Comparison of ENCODE assay signal across 8 cellular contexts in genomic region chr3:48739955-48740823, GRCh38. TPM values are rescaled to one million over a fixed set of nuclear protein-coding genes. Genes with fewer than 3 reads are reported as not detected.
DNase-seq lines count a peak whose midpoint lies in the region; ATAC-seq and TF ChIP-seq lines count a peak whose summit lies in the region.

No MANE protein-coding gene starts in this region.

- no peaks in the 10 kb centered on the region for H3F3A ChIP-seq in neural progenitor cell (ENCODE audit: low read depth)

- no peaks in the 10 kb centered on the region for H3K79me2 ChIP-seq in neural progenitor cell (ENCODE audit: low read depth)

- H3K27ac Mint-ChIP-seq in neural progenitor cell = no peak overlapping the region

- 25 to 40% methylated on average over 11 to 15 of the region's 15 CpGs for WGBS in testis, 2 donors

- H4K20me1 ChIP-seq in neural progenitor cell (ENCODE audit: low read depth) = no peaks in the 10 kb centered on the region

- no peaks in the 10 kb centered on the region for H3K9me3 Mint-ChIP-seq in neural progenitor cell

- no peak overlapping the region for H3K4me3 Mint-ChIP-seq in neural progenitor cell

- H3K9me3 ChIP-seq in neural progenitor cell (ENCODE audit: low read depth) = no peaks in the 10 kb centered on the region
- H3K9me3 ChIP-seq in testis = no peaks in the 10 kb centered on the region

- no peaks in the 10 kb centered on the region for H3K36me3 ChIP-seq in neural progenitor cell
- H3K36me3 ChIP-seq in testis (ENCODE audit: low read depth, missing control alignments) = no peaks in the 10 kb centered on the region

- no peak overlapping the region for H3K4me3 ChIP-seq in GM12875 (ENCODE audit: low read depth, low read length)
- no peak overlapping the region for H3K4me3 ChIP-seq in neural progenitor cell
- no peak overlapping the region for H3K4me3 ChIP-seq in testis

- no peak for TF ChIP-seq POLR2A in testis (IDR thresholded peaks at IDR 0.05)

- H3K27me3 Mint-ChIP-seq in neural progenitor cell (ENCODE audit: insufficient read depth, low read depth) = peaks cover 6% of the 10 kb centered on the region

- H3K36me3 Mint-ChIP-seq in neural progenitor cell = peaks cover 2% of the 10 kb centered on the region

- intact Hi-C loops in testis (cut with DNase I; ENCODE audit: low total_unique reads) = no loop called here

- CTCF ChIA-PET in RWPE1 (lab: Yijun Ruan, JAX) = interaction anchor here (0.5 to 1.1 kb wide), 4 partner anchors 9 to 72 kb away, joined by 3 to 4 read pairs (median 3); partner anchors contain the start of gene NCKIPSD

- H3K9ac ChIP-seq in neural progenitor cell = no peak overlapping the region

- H3K27me3 ChIP-seq in foreskin keratinocyte (no peaks in the 10 kb centered on the region), neural progenitor cell (no peaks in the 10 kb centered on the region), testis (no peaks in the 10 kb centered on the region)

- H3K4me1 Mint-ChIP-seq in neural progenitor cell = peaks cover 11% of the 10 kb centered on the region

- H3K27ac ChIP-seq in RWPE1 = peak overlapping the region; percentile 95
- no peak overlapping the region for H3K27ac ChIP-seq in foreskin keratinocyte
- H3K27ac ChIP-seq in neural progenitor cell = no peak overlapping the region
- H3K27ac ChIP-seq in testis = peak overlapping the region; percentile 66 to 70

- ATAC-seq in HG02981 (IDR thresholded peaks at IDR 0.05; ENCODE audit: unreplicated experiment) (peak; percentile 71), foreskin keratinocyte (peak; percentile 91)

- POLR2A ChIA-PET in RWPE1 (lab: Yijun Ruan, JAX; ENCODE audit: low non-redundant PET) = no interaction called here

- H2AFZ ChIP-seq in neural progenitor cell (replicated peaks) = peak overlapping the region; percentile 56

- no peak overlapping the region for H3K4me2 ChIP-seq in neural progenitor cell

- H3K4me1 ChIP-seq in foreskin keratinocyte (no peaks in the 10 kb centered on the region), neural progenitor cell (peaks cover 3% of the 10 kb centered on the region), testis (peaks cover 31% of the 10 kb centered on the region)

- peak; percentile 31 for DNase-seq in RWPE1 (ENCODE audit: low spot score)
- peak; percentile 12 for DNase-seq in activated gamma-delta T cell treated with anti-CD3 and anti-CD28 coated beads, Interleukin-2, amount 50 U/mL, for 16 hours (ENCODE audit: low read depth)
- DNase-seq in foreskin keratinocyte = peak in 1 of 2 donors; percentile 43
- peak; percentile 85 for DNase-seq in neural progenitor cell (ENCODE audit: low spot score)
- peak; percentile 86 for DNase-seq in testis
- no peak for DNase-seq in GDM1 (lab: John Stamatoyannopoulos, UW)

- TF ChIP-seq CTCF in GM12875 (IDR thresholded peaks at IDR 0.05; ENCODE audit: borderline replicate concordance, insufficient read depth, low read depth, low read length) (peak; percentile 94), RWPE1 (conservative IDR thresholded peaks at IDR 0.05; ENCODE audit: low read depth) (peak; percentile 37), foreskin keratinocyte (conservative IDR thresholded peaks at IDR 0.05) (peak; percentile 78), neural progenitor cell (IDR thresholded peaks at IDR 0.05) (peak; percentile 77), testis (IDR thresholded peaks at IDR 0.05) (peak; percentile 49 to 86 (median 52))

RNA-seq across cellular contexts. Expression of gene IP6K2, which starts 23.2 kb away (rescaled TPM):
- total RNA-seq in foreskin keratinocyte (58.5 and 62.4 TPM in 2 replicates), neural progenitor cell (ENCODE audit: low replicate concordance) (130 and 186 TPM in 2 replicates), testis (100 to 1,000 TPM; 114 to 148 TPM)
- polyA plus RNA-seq in foreskin keratinocyte (59.0 and 65.4 TPM in 2 replicates), testis (ENCODE audit: insufficient read depth, low read depth, low replicate concordance) (113 TPM)

RNA-seq across cellular contexts. Expression of gene NCKIPSD, which starts 54.5 kb away (rescaled TPM):
- total RNA-seq in foreskin keratinocyte (18.6 and 20.9 TPM in 2 replicates), neural progenitor cell (ENCODE audit: low replicate concordance) (32.8 and 69.1 TPM in 2 replicates), testis (10 to 100 TPM; 69.4 to 81.3 TPM)
- polyA plus RNA-seq in foreskin keratinocyte (12.5 and 14.4 TPM in 2 replicates), testis (ENCODE audit: insufficient read depth, low read depth, low replicate concordance) (30.1 TPM)

Comparison
In these comparisons a context has a peak if more than half of its experiments do, and no peak if none do; other contexts are left out.
1. CTCF ChIP-seq: peak in every context shown above with its lines; median percentile 94 in GM12875; 78 in foreskin keratinocyte; 77 in neural progenitor cell; 52 in testis; 37 in RWPE1.
2. H3K27ac ChIP-seq: peak in RWPE1 (single experiment) and testis (2 of 2); none in foreskin keratinocyte (single experiment) and neural progenitor cell (single experiment).